9 cellular contexts compared by ENCODE assay signal in the genomic region with DNA sequence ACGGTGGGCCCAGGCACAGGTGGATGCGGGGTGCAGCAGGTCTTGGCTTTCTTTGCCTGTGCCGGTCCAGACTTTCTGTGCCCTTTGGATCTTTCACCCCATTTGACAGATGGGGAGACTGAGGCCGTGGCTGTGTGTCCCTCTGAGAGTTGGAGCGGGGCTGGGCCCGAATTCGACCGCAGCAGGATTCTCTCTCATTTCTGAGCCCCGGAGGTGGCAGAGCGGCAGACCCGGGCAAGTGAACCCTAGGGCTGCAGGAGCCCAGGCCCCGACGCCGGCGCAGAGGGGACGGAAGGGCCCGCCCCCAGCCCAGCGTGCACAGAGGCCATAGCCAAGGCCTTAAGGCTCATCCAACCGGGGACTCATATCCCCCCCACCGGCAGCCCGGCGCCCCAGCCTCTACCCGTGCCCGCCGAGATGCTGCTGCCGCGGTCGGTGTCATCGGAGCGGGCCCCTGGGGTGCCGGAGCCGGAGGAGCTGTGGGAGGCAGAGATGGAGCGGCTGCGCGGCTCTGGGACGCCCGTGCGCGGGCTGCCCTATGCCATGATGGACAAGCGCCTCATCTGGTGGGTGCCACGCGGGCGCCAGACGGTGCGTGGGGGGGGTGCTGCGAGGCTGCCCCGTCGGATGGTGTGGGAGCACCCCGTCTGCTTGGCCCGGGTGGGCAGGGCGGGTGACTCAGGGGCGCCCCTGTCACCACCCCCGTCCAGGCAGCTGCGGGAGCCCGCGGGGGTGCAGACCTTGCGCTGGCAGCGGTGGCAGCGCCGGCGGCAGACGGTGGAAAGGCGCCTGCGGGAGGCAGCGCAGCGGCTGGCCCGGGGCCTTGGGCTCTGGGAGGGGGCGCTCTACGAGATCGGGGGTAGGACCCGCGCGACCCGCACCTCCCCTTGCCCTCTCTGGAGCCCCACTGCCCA. TPM values are rescaled to one million over a fixed set of nuclear protein-coding genes. Genes with fewer than 3 reads are reported as not detected.
A peak's percentile ranks its signal among the peaks of the same experiment; 100 is the strongest.
DNase-seq lines count a peak whose midpoint lies in the region; ATAC-seq, FAIRE-seq and TF ChIP-seq lines count a peak whose summit lies in the region.
"Had no signal": no experiment of that assay in that cellular context is flagged by ENCODE, and none has a peak within 500 bp of the region (broad histone marks: within the 10 kb centered on the region; RNA-seq: fewer than 3 reads in every experiment).

No MANE protein-coding gene starts in this region.

- peak overlapping the region; percentile 14 to 34 (median 24) for H3K4me3 ChIP-seq in keratinocyte (ENCODE audit: control insufficient read depth in 2 of 3, extremely low read depth in 1 of 3, insufficient read depth in 2 of 3, low read depth in 1 of 3, low read length in 3 of 3)
- H3K4me3 ChIP-seq: SJCRH30 had no signal

- peaks cover 4% of the 10 kb centered on the region for H3K79me2 ChIP-seq in keratinocyte (ENCODE audit: control insufficient read depth, insufficient read depth, low read length)

- H3K36me3 Mint-ChIP-seq in stimulated activated memory B cell treated with anti-CD40 and anti-IgM and Interleukin-4, amounts not matched to agents 10 μg/mL and 1 μg/mL and 100 μg/mL, for 72 hours, result peaks cover 68% of the 10 kb centered on the region

- H3K4me3 Mint-ChIP-seq in stimulated activated memory B cell treated with anti-CD40 and anti-IgM and Interleukin-4, amounts not matched to agents 10 μg/mL and 1 μg/mL and 100 μg/mL, for 72 hours, result peak overlapping the region; percentile 94

- peaks cover 4% of the 10 kb centered on the region for H3K9me1 ChIP-seq in keratinocyte (ENCODE audit: control insufficient read depth, extremely low read depth, insufficient read depth, low read length)

- peak overlapping the region; percentile 15 for H3K9ac ChIP-seq in keratinocyte (ENCODE audit: control insufficient read depth, extremely low read depth, insufficient read depth, low read length)

- H3K4me1 Mint-ChIP-seq in stimulated activated memory B cell treated with anti-CD40 and anti-IgM and Interleukin-4, amounts not matched to agents 10 μg/mL and 1 μg/mL and 100 μg/mL, for 72 hours, result peaks cover 73% of the 10 kb centered on the region

- H3K4me1 ChIP-seq in keratinocyte (ENCODE audit: control insufficient read depth, extremely low read depth, insufficient read depth, low read length), result peaks cover 16% of the 10 kb centered on the region

- no peak for TF ChIP-seq CTCF in keratinocyte (optimal IDR thresholded peaks at IDR 0.05 in 1 of 3, IDR thresholded peaks at IDR 0.05 in 1 of 3, conservative IDR thresholded peaks at IDR 0.05 in 1 of 3; ENCODE audit: extremely low read depth in 1 of 3, insufficient read depth in 2 of 3, low read length in 3 of 3)

- no peaks in the 10 kb centered on the region for H3K9me3 ChIP-seq in keratinocyte (ENCODE audit: control insufficient read depth, low read depth, low read length)
- H3K9me3 ChIP-seq: SJCRH30 had no signal

- no peak overlapping the region for H3K27ac ChIP-seq in keratinocyte (ENCODE audit: control insufficient read depth, insufficient read depth, low read length)
- H3K27ac ChIP-seq: SJCRH30 had no signal

- no peak overlapping the region for H2AFZ ChIP-seq in keratinocyte (ENCODE audit: control insufficient read depth, low read length)

- H3K27me3 ChIP-seq in keratinocyte (ENCODE audit: control insufficient read depth, extremely low read depth, insufficient read depth, low read length), result peaks cover 31% of the 10 kb centered on the region
- H3K27me3 ChIP-seq: SJCRH30 had no signal

- DNase-seq in NCI-H1417 (lab: John Stamatoyannopoulos, UW), result peak in 2 of 3 experiments; percentile 33 to 43
- DNase-seq in NCI-H1417 treated with DMSO at 0.1 percent for 48 hours (lab: John Stamatoyannopoulos, UW), result no peak
- peak; percentile 76 to 83 for DNase-seq in activated T-cell treated with anti-CD3 and anti-CD28 coated beads, Interleukin-2, amount 50 U/mL, for 48 hours
- no peak for DNase-seq in keratinocyte (ENCODE audit: low read depth, low spot score)
- no peak for DNase-seq in GF-D8 (lab: John Stamatoyannopoulos, UW)

- no peaks in the 10 kb centered on the region for H3K9me3 Mint-ChIP-seq in stimulated activated memory B cell treated with anti-CD40 and anti-IgM and Interleukin-4, amounts not matched to agents 10 μg/mL and 1 μg/mL and 100 μg/mL, for 72 hours

- no peak for FAIRE-seq in keratinocyte (lab: Jason Lieb, UNC)

- peak; percentile 1 for ATAC-seq in stimulated activated memory B cell treated with anti-CD40 and anti-IgM and Interleukin-4, amounts not matched to agents 10 μg/mL and 1 μg/mL and 100 μg/mL, for 72 hours
- ATAC-seq in GM21515 (IDR thresholded peaks at IDR 0.05; ENCODE audit: unreplicated experiment), result no peak
- ATAC-seq in HG03571 (IDR thresholded peaks at IDR 0.05; ENCODE audit: unreplicated experiment), result no peak

- H3K36me3 ChIP-seq in keratinocyte (ENCODE audit: control insufficient read depth in 2 of 2, extremely low read depth in 1 of 2, insufficient read depth in 2 of 2, low read length in 2 of 2), result no peaks in the 10 kb centered on the region
- H3K36me3 ChIP-seq: SJCRH30 had no signal

- no peaks in the 10 kb centered on the region for H4K20me1 ChIP-seq in keratinocyte (ENCODE audit: control insufficient read depth, extremely low read depth, insufficient read depth, low read length)

- H3K4me2 ChIP-seq in keratinocyte (ENCODE audit: control insufficient read depth, extremely low read depth, insufficient read depth, low read depth, low read length), result peak overlapping the region; percentile 54

- dilution Hi-C loops in keratinocyte (cut with MboI; ENCODE audit: extremely low pct_ligation_motif_present, low sequenced_read_pairs), result no loop called here

- no peaks in the 10 kb centered on the region for H3K27me3 Mint-ChIP-seq in stimulated activated memory B cell treated with anti-CD40 and anti-IgM and Interleukin-4, amounts not matched to agents 10 μg/mL and 1 μg/mL and 100 μg/mL, for 72 hours

- H3K27ac Mint-ChIP-seq in stimulated activated memory B cell treated with anti-CD40 and anti-IgM and Interleukin-4, amounts not matched to agents 10 μg/mL and 1 μg/mL and 100 μg/mL, for 72 hours, result peak overlapping the region; percentile 82

RNA-seq across cellular contexts. Expression of a gene that starts 0.9 kb away (rescaled TPM):
- 0.14 to 0.41 TPM (median 0.40 TPM) in 3 replicates for polyA plus RNA-seq in keratinocyte
- 0.11 TPM for polyA plus RNA-seq in keratinocyte (2011; ENCODE audit: low read depth)
- polyA plus RNA-seq in keratinocyte (2011; cell fraction: cytosol; rRNA removed), result 0.11 and 0.21 TPM in 2 replicates
- polyA plus RNA-seq in keratinocyte (2011; cell fraction: nucleus; rRNA removed), result 0.93 and 2.6 TPM in 2 replicates
- 0.11 and 0.71 TPM in 2 replicates for polyA plus RNA-seq in keratinocyte (2012; ENCODE audit: low replicate concordance)
- 0.13 to 0.16 TPM in 2 of 3 replicates, not detected in the other for polyA minus RNA-seq in keratinocyte
- polyA minus RNA-seq in keratinocyte (2011; cell fraction: cytosol; rRNA and poly(A)+ RNA removed), result not detected
- 0.31 and 0.95 TPM in 2 replicates for polyA minus RNA-seq in keratinocyte (2011; cell fraction: nucleus; rRNA and poly(A)+ RNA removed)

RNA-seq across cellular contexts. Expression of a gene that starts 2.9 kb away (rescaled TPM):
- polyA plus RNA-seq in keratinocyte, result 20.1 to 50.0 TPM (median 20.4 TPM) in 3 replicates
- 17.5 TPM for polyA plus RNA-seq in keratinocyte (2011; ENCODE audit: low read depth)
- 11.0 and 25.5 TPM in 2 replicates for polyA plus RNA-seq in keratinocyte (2011; cell fraction: cytosol; rRNA removed)
- polyA plus RNA-seq in keratinocyte (2011; cell fraction: nucleus; rRNA removed), result 73.2 and 118 TPM in 2 replicates
- polyA plus RNA-seq in keratinocyte (2012; ENCODE audit: low replicate concordance), result 36.3 and 44.3 TPM in 2 replicates
- polyA minus RNA-seq in keratinocyte, result 19.6 to 37.4 TPM (median 34.6 TPM) in 3 replicates
- polyA minus RNA-seq in keratinocyte (2011; cell fraction: cytosol; rRNA and poly(A)+ RNA removed), result 53.3 TPM
- polyA minus RNA-seq in keratinocyte (2011; cell fraction: nucleus; rRNA and poly(A)+ RNA removed), result 65.0 and 76.0 TPM in 2 replicates

RNA-seq across cellular contexts. Expression of a gene that starts 14.8 kb away (rescaled TPM):
- 0.42 to 0.85 TPM (median 0.49 TPM) in 3 replicates for polyA plus RNA-seq in keratinocyte
- 1.5 TPM for polyA plus RNA-seq in keratinocyte (2011; ENCODE audit: low read depth)
- 0.18 and 0.48 TPM in 2 replicates for polyA plus RNA-seq in keratinocyte (2011; cell fraction: cytosol; rRNA removed)
- 1.1 and 2.3 TPM in 2 replicates for polyA plus RNA-seq in keratinocyte (2011; cell fraction: nucleus; rRNA removed)
- polyA plus RNA-seq in keratinocyte (2012; ENCODE audit: low replicate concordance), result 0.57 and 0.72 TPM in 2 replicates
- 0.22 to 3.1 TPM in 2 of 3 replicates, not detected in the other for polyA minus RNA-seq in keratinocyte
- polyA minus RNA-seq in keratinocyte (2011; cell fraction: cytosol; rRNA and poly(A)+ RNA removed), result not detected
- 1.5 and 2.9 TPM in 2 replicates for polyA minus RNA-seq in keratinocyte (2011; cell fraction: nucleus; rRNA and poly(A)+ RNA removed)

RNA-seq across cellular contexts. Expression of a gene that starts 37.0 kb away (rescaled TPM):
- polyA plus RNA-seq in keratinocyte, result 98.8 to 298 TPM (median 103 TPM) in 3 replicates
- polyA plus RNA-seq in keratinocyte (2011; ENCODE audit: low read depth), result 18.9 TPM
- 152 and 214 TPM in 2 replicates for polyA plus RNA-seq in keratinocyte (2011; cell fraction: cytosol; rRNA removed)
- 196 and 308 TPM in 2 replicates for polyA plus RNA-seq in keratinocyte (2011; cell fraction: nucleus; rRNA removed)
- 92.0 and 197 TPM in 2 replicates for polyA plus RNA-seq in keratinocyte (2012; ENCODE audit: low replicate concordance)
- 149 to 420 TPM (median 226 TPM) in 3 replicates for polyA minus RNA-seq in keratinocyte
- 340 TPM for polyA minus RNA-seq in keratinocyte (2011; cell fraction: cytosol; rRNA and poly(A)+ RNA removed)
- 94.0 and 134 TPM in 2 replicates for polyA minus RNA-seq in keratinocyte (2011; cell fraction: nucleus; rRNA and poly(A)+ RNA removed)

RNA-seq across cellular contexts. Expression of a gene that starts 55.4 kb away (rescaled TPM):
- polyA plus RNA-seq in keratinocyte, result 7.1 to 50.2 TPM (median 21.8 TPM) in 3 replicates
- not detected for polyA plus RNA-seq in keratinocyte (2011; ENCODE audit: low read depth)
- 9.4 and 14.3 TPM in 2 replicates for polyA plus RNA-seq in keratinocyte (2011; cell fraction: cytosol; rRNA removed)
- polyA plus RNA-seq in keratinocyte (2011; cell fraction: nucleus; rRNA removed), result 3.7 and 4.5 TPM in 2 replicates
- 0.82 and 44.0 TPM in 2 replicates for polyA plus RNA-seq in keratinocyte (2012; ENCODE audit: low replicate concordance)
- 8.5 to 52.2 TPM (median 34.7 TPM) in 3 replicates for polyA minus RNA-seq in keratinocyte
- 15.3 TPM for polyA minus RNA-seq in keratinocyte (2011; cell fraction: cytosol; rRNA and poly(A)+ RNA removed)
- polyA minus RNA-seq in keratinocyte (2011; cell fraction: nucleus; rRNA and poly(A)+ RNA removed), result 3.9 and 5.1 TPM in 2 replicates

Comparison
In these comparisons a context has a peak if more than half of its experiments do, and no peak if none do; other contexts are left out.
1. DNase-seq: peak in NCI-H1417 (2 of 3) and activated T-cell treated with anti-CD3 and anti-CD28 coated beads, Interleukin-2, amount 50 U/mL, for 48 hours (2 of 2); none in NCI-H1417 treated with DMSO at 0.1 percent for 48 hours (single experiment), keratinocyte (single experiment) and GF-D8 (single experiment).